8 cellular contexts compared by ENCODE assay signal in the genomic region with DNA sequence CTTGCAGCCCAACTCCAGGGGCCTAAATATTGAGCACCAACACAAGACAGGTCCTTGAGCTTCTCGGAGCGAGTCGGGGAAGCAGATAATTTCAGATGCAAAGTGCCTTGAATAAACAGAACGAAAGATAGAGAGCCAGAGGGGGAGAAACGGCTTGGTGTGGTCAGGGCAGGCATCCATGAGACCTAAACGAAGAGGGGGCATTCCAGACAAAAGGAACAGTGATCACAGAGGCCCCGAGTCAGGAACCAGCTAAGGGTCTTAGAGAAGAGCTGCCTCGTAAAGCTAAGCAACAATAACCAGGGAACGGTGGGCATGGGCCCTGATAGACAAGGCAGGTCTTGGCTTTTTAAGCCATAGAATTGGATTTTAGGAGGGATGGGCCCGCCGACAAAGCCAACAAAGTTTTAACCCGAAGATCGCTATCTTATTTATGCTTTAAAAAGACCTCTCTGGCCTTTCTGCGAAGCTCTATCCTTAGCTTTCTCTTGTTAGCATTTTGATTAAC. TPM values are rescaled to one million over a fixed set of nuclear protein-coding genes. Genes with fewer than 3 reads are reported as not detected.
DNase-seq lines count a peak whose midpoint lies in the region; ATAC-seq, FAIRE-seq and TF ChIP-seq lines count a peak whose summit lies in the region.

No MANE protein-coding gene starts in this region.

- no peak overlapping the region for H3K56ac ChIP-seq in H1 (replicated peaks; ENCODE audit: insufficient read length, low read depth, low read length)

- H2AFZ ChIP-seq in H1 (ENCODE audit: low read length): peak overlapping the region; percentile 54; the same call in 1 of the 2 replicates
- no peak overlapping the region for H2AFZ ChIP-seq in trophoblast cell (ENCODE audit: insufficient read depth, low read length, poor library complexity)

- no peak overlapping the region for H4K8ac ChIP-seq in H1 (ENCODE audit: extremely low read depth, insufficient read depth, low read length)
- no peak overlapping the region for H4K8ac ChIP-seq in trophoblast cell (ENCODE audit: low read depth, low read length)

- no peaks in the 10 kb centered on the region for H3K9me3 ChIP-seq in H1 (ENCODE audit: insufficient read depth in 2 of 2, low read depth in 1 of 2, low read length in 1 of 2)
- peaks cover 1% of the 10 kb centered on the region for H3K9me3 ChIP-seq in trophoblast cell (ENCODE audit: insufficient read depth, low read depth, low read length)

- H3K4me2 ChIP-seq in H1 (ENCODE audit: insufficient read depth in 1 of 2, low read depth in 2 of 2, low read length in 2 of 2) (peak overlapping the region; percentile 77 to 81), trophoblast cell (ENCODE audit: low read length) (peak overlapping the region; percentile 85)

- TF ChIP-seq RAD21 in H1 (IDR thresholded peaks at IDR 0.05 in 1 of 2, conservative IDR thresholded peaks at IDR 0.05 in 1 of 2; ENCODE audit: low read depth in 2 of 2, low read length in 2 of 2): no peak

- POLR2A ChIA-PET in H1 (lab: Charles Lee; ENCODE audit: partially characterized antibody): interaction anchor here (0.8 to 1.5 kb wide), 4 partner anchors 13 to 170 kb away, joined by 3 to 6 read pairs (median 6); partner anchors contain the start of gene POP5

- H3K4me3 ChIP-seq in H1 (ENCODE audit: extremely low read depth in 1 of 4, insufficient read depth in 2 of 4, low read depth in 3 of 4, low read length in 4 of 4) (peak overlapping the region; percentile 37 to 67 (median 42)), trophoblast cell (ENCODE audit: low read depth, low read length) (peak overlapping the region; percentile 83)

- H2BK20ac ChIP-seq in H1 (ENCODE audit: low read length): no peak overlapping the region

- H3K18ac ChIP-seq in H1 (ENCODE audit: extremely low read depth, low read length): no peak overlapping the region
- H3K18ac ChIP-seq in trophoblast cell (ENCODE audit: low read length): no peak overlapping the region

- H3K27ac ChIP-seq in H1 (ENCODE audit: low read depth, low read length): no peak overlapping the region
- no peak overlapping the region for H3K27ac ChIP-seq in trophoblast cell (ENCODE audit: low read depth, low read length)

- peak; percentile 2 for ATAC-seq in GM18907 (IDR thresholded peaks at IDR 0.05; ENCODE audit: unreplicated experiment)
- ATAC-seq in HG02610 (IDR thresholded peaks at IDR 0.05; ENCODE audit: unreplicated experiment): no peak

- H3K36me3 ChIP-seq in H1 (ENCODE audit: control insufficient read depth in 2 of 4, insufficient read depth in 4 of 4, low read length in 3 of 4) (peaks cover 17 to 32% (median 26%) of the 10 kb centered on the region in 4 experiments), trophoblast cell (ENCODE audit: control insufficient read depth in 1 of 2, insufficient read depth in 2 of 2, low read length in 2 of 2) (peaks cover 17 to 30% of the 10 kb centered on the region in 2 experiments)

- H3K79me1 ChIP-seq in H1 (ENCODE audit: low read depth, low read length) (no peaks in the 10 kb centered on the region), trophoblast cell (ENCODE audit: low read length) (peaks cover 4% of the 10 kb centered on the region)

- CTCF ChIA-PET in H1 (lab: Charles Lee; ENCODE audit: partially characterized antibody): interaction anchor here (0.6 to 1.4 kb wide), 10 partner anchors 9 to 246 kb away, joined by 3 to 7 read pairs (median 4); partner anchors contain the start of gene POP5

- no peak overlapping the region for H2BK12ac ChIP-seq in H1 (ENCODE audit: low read depth, low read length)
- H2BK12ac ChIP-seq in trophoblast cell (ENCODE audit: low read length): no peak overlapping the region

- no peak for TF ChIP-seq CTCF in H1 (IDR thresholded peaks at IDR 0.05; ENCODE audit: control extremely low read depth in 1 of 3, insufficient read depth in 1 of 3, low read depth in 1 of 3, low read length in 3 of 3)

- no peaks in the 10 kb centered on the region for H3K79me2 ChIP-seq in H1 (ENCODE audit: control insufficient read depth in 1 of 2, insufficient read depth in 2 of 2, low read length in 2 of 2)
- H3K79me2 ChIP-seq in trophoblast cell (ENCODE audit: control insufficient read depth, insufficient read depth, low read length, poor library complexity): no peaks in the 10 kb centered on the region

- H3K23me2 ChIP-seq in H1 (ENCODE audit: low read depth, low read length): peaks cover 4% of the 10 kb centered on the region; the same call in 1 of the 2 replicates

- H4K91ac ChIP-seq in H1 (replicated peaks; ENCODE audit: insufficient read length, low read length): no peak overlapping the region
- H4K91ac ChIP-seq in trophoblast cell (ENCODE audit: low read depth, low read length): no peak overlapping the region

- FAIRE-seq in H1 (lab: Jason Lieb, UNC): no peak

- H2BK120ac ChIP-seq in H1 (replicated peaks; ENCODE audit: low read depth, low read length): no peak overlapping the region
- no peak overlapping the region for H2BK120ac ChIP-seq in trophoblast cell (ENCODE audit: insufficient read depth, low read length, poor library complexity)

- no peak; a peak in 1 of 3 replicates for TF ChIP-seq POLR2A in H1 (IDR thresholded peaks at IDR 0.05; ENCODE audit: control extremely low read depth in 1 of 2, low read depth in 2 of 2, low read length in 2 of 2)

- H3K14ac ChIP-seq in H1 (ENCODE audit: insufficient read length) (no peak overlapping the region), trophoblast cell (ENCODE audit: low read length) (no peak overlapping the region)

- H3K27me3 ChIP-seq in H1 (replicated peaks in 1 of 4; ENCODE audit: control insufficient read depth in 3 of 4, extremely low read depth in 1 of 4, insufficient read depth in 3 of 4, low read length in 3 of 4): peaks cover 0 to 4% (median 1%) of the 10 kb centered on the region in 4 experiments; a peak in 3 of 7 replicates
- H3K27me3 ChIP-seq in trophoblast cell (ENCODE audit: insufficient read depth, low read length): no peaks in the 10 kb centered on the region

- WGBS in H1 (ENCODE audit: extremely low coverage in 1 of 2, insufficient coverage in 1 of 2, insufficient read length in 1 of 2, insufficient replicate concordance in 2 of 2, low coverage in 1 of 2, low lambda C conversion rate in 2 of 2, missing lambda C conversion rate in 1 of 2), 2 experiments: 32% methylated on average over 14 of the region's 14 CpGs; no CpG with 5 or more reads in 1 of the 2 experiments
- WGBS in trophoblast cell (ENCODE audit: extremely low coverage, insufficient coverage, insufficient read length): no CpG with 5 or more reads among the region's 14 CpGs

- H4K20me1 ChIP-seq in H1 (replicated peaks in 1 of 2; ENCODE audit: control insufficient read depth in 1 of 2, insufficient read depth in 2 of 2, low read length in 2 of 2): peaks cover 0 to 7% of the 10 kb centered on the region in 2 experiments

- H4K5ac ChIP-seq in H1 (ENCODE audit: insufficient read length, low read depth, low read length): no peak overlapping the region

- no peak overlapping the region for H2BK5ac ChIP-seq in H1 (ENCODE audit: low read depth, low read length)
- H2BK5ac ChIP-seq in trophoblast cell (ENCODE audit: low read depth, low read length, poor library complexity): no peak overlapping the region

- no peak overlapping the region for H4K12ac ChIP-seq in trophoblast cell (ENCODE audit: low read depth, low read length)

- H3K4ac ChIP-seq in H1 (replicated peaks; ENCODE audit: insufficient read length, low read depth, low read length) (no peak overlapping the region), trophoblast cell (ENCODE audit: low read depth, low read length) (no peak overlapping the region)

- H3K4me1 ChIP-seq in H1 (replicated peaks in 1 of 4; ENCODE audit: control insufficient read depth in 3 of 4, insufficient read depth in 4 of 4, low read length in 3 of 4) (peaks cover 0 to 5% (median 4%) of the 10 kb centered on the region in 4 experiments; a peak in 4 of 7 replicates), trophoblast cell (ENCODE audit: control insufficient read depth in 1 of 2, insufficient read depth in 2 of 2, low read length in 2 of 2) (peaks cover 3 to 9% of the 10 kb centered on the region in 2 experiments)

- peak overlapping the region in 1 of 4 experiments; percentile 33; a peak in 3 of 7 replicates for H3K9ac ChIP-seq in H1 (replicated peaks in 1 of 4; ENCODE audit: extremely low read depth in 1 of 4, low read depth in 3 of 4, low read length in 3 of 4)
- peak overlapping the region; percentile 1 for H3K9ac ChIP-seq in trophoblast cell (ENCODE audit: low read length)

- no peak overlapping the region for H3K23ac ChIP-seq in H1 (ENCODE audit: insufficient read length)
- H3K23ac ChIP-seq in trophoblast cell (ENCODE audit: low read length): no peak overlapping the region

- no peak overlapping the region for H2BK15ac ChIP-seq in H1 (ENCODE audit: low read length)

- no peak for TF ChIP-seq EP300 in H1 (IDR thresholded peaks at IDR 0.05; ENCODE audit: borderline replicate concordance in 1 of 2, low read depth in 2 of 2, low read length in 2 of 2)

- H2AK5ac ChIP-seq in H1 (ENCODE audit: low read depth, low read length) (no peak overlapping the region), trophoblast cell (ENCODE audit: low read length) (no peak overlapping the region)

- DNase-seq in NCI-H526 (lab: John Stamatoyannopoulos, UW) (peak; percentile 25 to 61), H1 (ENCODE audit: low read depth in 1 of 2, low spot score in 2 of 2) (no peak), trophoblast cell (no peak), NCI-H2081 treated with DMSO at 0.1 percent for 48 hours (lab: John Stamatoyannopoulos, UW) (no peak), SW480 (ENCODE audit: low spot score) (no peak), HCEC 1CT (no peak)

RNA-seq across cellular contexts. Expression of gene ACADS, which starts 0.4 kb away (rescaled TPM):
- 3.9 and 4.9 TPM in 2 replicates for total RNA-seq in H1 (2021; fragmentation: NEBNext Ultra II Directional; extraction: Animal tissue kit (Norgen Biotek cat#: 25700))
- 7.5 and 8.7 TPM in 2 replicates for polyA plus RNA-seq in H1 (2011; rRNA removed)
- polyA plus RNA-seq in H1 (2011; cell fraction: cytosol; rRNA removed): 8.2 TPM
- polyA plus RNA-seq in H1 (2011; cell fraction: nucleus; rRNA removed): 11.5 TPM
- 3.4 to 8.5 TPM (median 6.3 TPM) in 4 replicates for polyA plus RNA-seq in H1 (2012, experiment 1 of 2)
- 4.5 TPM for polyA plus RNA-seq in H1 (2012, experiment 2 of 2)
- polyA plus RNA-seq in H1 (2013, experiment 1 of 2): 2.9 TPM
- polyA plus RNA-seq in H1 (2013, experiment 2 of 2): 2.5 TPM
- 1.3 and 2.9 TPM in 2 replicates for polyA minus RNA-seq in H1 (2011; rRNA and poly(A)+ RNA removed)
- polyA minus RNA-seq in H1 (2011; cell fraction: cytosol; rRNA and poly(A)+ RNA removed): 3.9 TPM
- 3.2 TPM for polyA minus RNA-seq in H1 (2011; cell fraction: nucleus; rRNA and poly(A)+ RNA removed)
- 4.4 and 4.6 TPM in 2 replicates for polyA plus RNA-seq in trophoblast cell (2013)

RNA-seq across cellular contexts. Expression of gene UNC119B, which starts 14.9 kb away (rescaled TPM):
- total RNA-seq in H1 (2021; fragmentation: NEBNext Ultra II Directional; extraction: Animal tissue kit (Norgen Biotek cat#: 25700)): 50.1 and 51.9 TPM in 2 replicates
- polyA plus RNA-seq in H1 (2011; rRNA removed): 40.5 and 40.6 TPM in 2 replicates
- 51.3 TPM for polyA plus RNA-seq in H1 (2011; cell fraction: cytosol; rRNA removed)
- polyA plus RNA-seq in H1 (2011; cell fraction: nucleus; rRNA removed): 36.7 TPM
- polyA plus RNA-seq in H1 (2012, experiment 1 of 2): 39.9 to 51.9 TPM (median 44.9 TPM) in 4 replicates
- polyA plus RNA-seq in H1 (2012, experiment 2 of 2): 18.4 TPM
- polyA plus RNA-seq in H1 (2013, experiment 1 of 2): 22.7 TPM
- 21.6 TPM for polyA plus RNA-seq in H1 (2013, experiment 2 of 2)
- polyA minus RNA-seq in H1 (2011; rRNA and poly(A)+ RNA removed): 59.9 and 64.9 TPM in 2 replicates
- polyA minus RNA-seq in H1 (2011; cell fraction: cytosol; rRNA and poly(A)+ RNA removed): 33.0 TPM
- polyA minus RNA-seq in H1 (2011; cell fraction: nucleus; rRNA and poly(A)+ RNA removed): 28.7 TPM
- 14.7 and 15.2 TPM in 2 replicates for polyA plus RNA-seq in trophoblast cell (2013)

RNA-seq across cellular contexts. Expression of gene MLEC, which starts 38.3 kb away (rescaled TPM):
- 260 and 266 TPM in 2 replicates for total RNA-seq in H1 (2021; fragmentation: NEBNext Ultra II Directional; extraction: Animal tissue kit (Norgen Biotek cat#: 25700))
- polyA plus RNA-seq in H1 (2011; rRNA removed): 34.4 and 37.1 TPM in 2 replicates
- 50.8 TPM for polyA plus RNA-seq in H1 (2011; cell fraction: cytosol; rRNA removed)
- 26.0 TPM for polyA plus RNA-seq in H1 (2011; cell fraction: nucleus; rRNA removed)
- polyA plus RNA-seq in H1 (2012, experiment 1 of 2): 98.6 to 133 TPM (median 116 TPM) in 4 replicates
- polyA plus RNA-seq in H1 (2012, experiment 2 of 2): 61.6 TPM
- 141 TPM for polyA plus RNA-seq in H1 (2013, experiment 1 of 2)
- polyA plus RNA-seq in H1 (2013, experiment 2 of 2): 191 TPM
- 89.4 and 147 TPM in 2 replicates for polyA minus RNA-seq in H1 (2011; rRNA and poly(A)+ RNA removed)
- 75.7 TPM for polyA minus RNA-seq in H1 (2011; cell fraction: cytosol; rRNA and poly(A)+ RNA removed)
- polyA minus RNA-seq in H1 (2011; cell fraction: nucleus; rRNA and poly(A)+ RNA removed): 32.8 TPM
- 83.1 and 85.1 TPM in 2 replicates for polyA plus RNA-seq in trophoblast cell (2013)

Comparison
In these comparisons a context has a peak if more than half of its experiments do, and no peak if none do; other contexts are left out.
1. DNase-seq: peak in NCI-H526 (2 of 2); none in H1 (0 of 2), trophoblast cell (0 of 2), NCI-H2081 treated with DMSO at 0.1 percent for 48 hours (single experiment), SW480 (single experiment) and HCEC 1CT (single experiment).